18 cellular contexts compared by ENCODE assay signal in genomic region chr11:14081541-14082211, GRCh38.
DNase-seq lines count a peak whose midpoint lies in the region; ATAC-seq and TF ChIP-seq lines count a peak whose summit lies in the region.
"Had no signal": no experiment of that assay in that cellular context is flagged by ENCODE, and none has a peak within 500 bp of the region (broad histone marks: within the 10 kb centered on the region; RNA-seq: fewer than 3 reads in every experiment).

No MANE protein-coding gene starts in this region.

- 29 to 47% methylated on average over 6 to 7 of the region's 7 CpGs for WGBS in gastroesophageal sphincter (ENCODE audit: low coverage in 1 of 2), 2 donors

- no peak for TF ChIP-seq EP300 in gastroesophageal sphincter (IDR thresholded peaks at IDR 0.05)

- peak; percentile 60 for ATAC-seq in gastroesophageal sphincter
- no peak for ATAC-seq in GM18502 (IDR thresholded peaks at IDR 0.05; ENCODE audit: poor library complexity, unreplicated experiment)
- ATAC-seq in CD8-positive, alpha-beta T cell = no peak

- peaks cover 33% of the 10 kb centered on the region for H3K4me1 Mint-ChIP-seq in nephron
- peaks cover 42% of the 10 kb centered on the region for H3K4me1 Mint-ChIP-seq in CD8-positive, alpha-beta T cell (ENCODE audit: low read depth)
- H3K4me1 Mint-ChIP-seq: central memory CD8-positive, alpha-beta T cell had no signal

- peak overlapping the region in 2 of 3 experiments; percentile 2 to 4 for H3K4me3 Mint-ChIP-seq in nephron
- no peak overlapping the region for H3K4me3 Mint-ChIP-seq in CD8-positive, alpha-beta T cell
- H3K4me3 Mint-ChIP-seq: central memory CD8-positive, alpha-beta T cell had no signal

- peaks cover 0 to 13% (median 0%) of the 10 kb centered on the region in 3 donors for H3K4me1 ChIP-seq in gastroesophageal sphincter
- no peaks in the 10 kb centered on the region for H3K4me1 ChIP-seq in uterus
- peaks cover 29% of the 10 kb centered on the region for H3K4me1 ChIP-seq in CD8-positive, alpha-beta T cell (ENCODE audit: insufficient read depth, low read length)
- H3K4me1 ChIP-seq: psoas muscle, testis had no signal

- H3K9me3 ChIP-seq in gastroesophageal sphincter (peaks cover 0 to 3% (median 0%) of the 10 kb centered on the region in 3 donors), uterus (no peaks in the 10 kb centered on the region), WERI-Rb-1 (ENCODE audit: severe bottlenecking) (no peaks in the 10 kb centered on the region)
- H3K9me3 ChIP-seq in CD8-positive, alpha-beta T cell (ENCODE audit: low read length) = no peaks in the 10 kb centered on the region
- H3K9me3 ChIP-seq: psoas muscle, testis had no signal

- DNase-seq in uterus (peak; percentile 24), WERI-Rb-1 (no peak)
- DNase-seq in CD8-positive, alpha-beta T cell = no peak
- DNase-seq: activated CD4-positive, alpha-beta T cell treated with anti-CD3 and anti-CD28 coated beads for 48 hours; activated effector memory CD4-positive, alpha-beta T cell treated with Interleukin-2 at 50 U/mL for 16 hours; AML-193; effector CD8-positive, alpha-beta T cell; EL; NCI-H1930; psoas muscle; testis had no signal

- H3K27ac Mint-ChIP-seq in nephron = peak overlapping the region; percentile 23 to 90 (median 86)
- no peak overlapping the region for H3K27ac Mint-ChIP-seq in CD8-positive, alpha-beta T cell

- H3K36me3 ChIP-seq in gastroesophageal sphincter (peaks cover 0 to 13% of the 10 kb centered on the region in 2 donors), uterus (no peaks in the 10 kb centered on the region), WERI-Rb-1 (no peaks in the 10 kb centered on the region)
- H3K36me3 ChIP-seq in CD8-positive, alpha-beta T cell (ENCODE audit: insufficient read depth, low read length) = no peaks in the 10 kb centered on the region

- intact Hi-C loops in uterus (cut with DNase I; ENCODE audit: low total_unique reads) = no loop called here
- intact Hi-C loops in CD8-positive, alpha-beta T cell (cut with DNase I, micrococcal nuclease) = loop anchor here in 1 of 2 experiments (5.0 kb wide), 1 partner anchor 119 kb away; the partner anchor contains the start of gene SPON1

- peaks cover 19% of the 10 kb centered on the region for H3K9me3 Mint-ChIP-seq in nephron
- peaks cover 7% of the 10 kb centered on the region for H3K9me3 Mint-ChIP-seq in CD8-positive, alpha-beta T cell
- H3K9me3 Mint-ChIP-seq: central memory CD8-positive, alpha-beta T cell had no signal

- H3K27me3 ChIP-seq in gastroesophageal sphincter (no peaks in the 10 kb centered on the region), uterus (no peaks in the 10 kb centered on the region), WERI-Rb-1 (ENCODE audit: insufficient read depth, low read depth, severe bottlenecking) (no peaks in the 10 kb centered on the region)
- H3K27me3 ChIP-seq in CD8-positive, alpha-beta T cell (ENCODE audit: insufficient read depth, low read length) = no peaks in the 10 kb centered on the region
- H3K27me3 ChIP-seq: testis had no signal

- no peak overlapping the region for H3K4me3 ChIP-seq in gastroesophageal sphincter
- no peak overlapping the region for H3K4me3 ChIP-seq in uterus
- H3K4me3 ChIP-seq in WERI-Rb-1 (ENCODE audit: low read depth, low read length) = no peak overlapping the region
- no peak overlapping the region for H3K4me3 ChIP-seq in CD8-positive, alpha-beta T cell (ENCODE audit: low read depth, low read length)
- H3K4me3 ChIP-seq: psoas muscle, testis had no signal

- peak overlapping the region; percentile 46 for H3K27ac ChIP-seq in angular gyrus (ENCODE audit: low read depth, low read length)
- peak overlapping the region in 3 of 4 donors; percentile 7 to 49 (median 27) for H3K27ac ChIP-seq in gastroesophageal sphincter
- peak overlapping the region; percentile 58 to 82 for H3K27ac ChIP-seq in uterus
- no peak overlapping the region for H3K27ac ChIP-seq in WERI-Rb-1
- H3K27ac ChIP-seq in CD8-positive, alpha-beta T cell (ENCODE audit: low read depth, low read length) = no peak overlapping the region
- H3K27ac ChIP-seq: KMS-11, psoas muscle, RWPE1 had no signal

- no peak for TF ChIP-seq CTCF in gastroesophageal sphincter (IDR thresholded peaks at IDR 0.05)
- no peak for TF ChIP-seq CTCF in nephron (IDR thresholded peaks at IDR 0.05; ENCODE audit: unreplicated experiment in 3 of 3)
- TF ChIP-seq CTCF in uterus (IDR thresholded peaks at IDR 0.05) = no peak
- TF ChIP-seq CTCF in WERI-Rb-1 (IDR thresholded peaks at IDR 0.05; ENCODE audit: low read depth, low read length) = no peak
- TF ChIP-seq CTCF in CD8-positive, alpha-beta T cell (IDR thresholded peaks at IDR 0.05) = no peak

- peaks cover 22% of the 10 kb centered on the region for H3K36me3 Mint-ChIP-seq in nephron (ENCODE audit: low read depth)
- peaks cover 29% of the 10 kb centered on the region for H3K36me3 Mint-ChIP-seq in CD8-positive, alpha-beta T cell

- CTCF ChIA-PET in CD8-positive, alpha-beta T cell (lab: Charles Lee) = interaction anchor here (0.8 kb wide), 1 partner anchor 67 kb away, joined by 3 read pairs; no protein-coding TSS in a partner anchor

- no peaks in the 10 kb centered on the region for H3K27me3 Mint-ChIP-seq in nephron (ENCODE audit: low read depth)
- no peaks in the 10 kb centered on the region for H3K27me3 Mint-ChIP-seq in CD8-positive, alpha-beta T cell (ENCODE audit: low read depth)

- POLR2A ChIA-PET in CD8-positive, alpha-beta T cell (lab: Charles Lee) = no interaction called here

- no peak for TF ChIP-seq POLR2A in gastroesophageal sphincter (IDR thresholded peaks at IDR 0.05)
- no peak for TF ChIP-seq POLR2A in uterus (IDR thresholded peaks at IDR 0.05)

Comparison
In these comparisons a context has a peak if more than half of its experiments do, and no peak if none do; other contexts are left out.
1. H3K27ac ChIP-seq: peak in angular gyrus (single experiment), gastroesophageal sphincter (3 of 4) and uterus (2 of 2); none in WERI-Rb-1 (single experiment) and CD8-positive, alpha-beta T cell (single experiment).
2. DNase-seq: peak in uterus (2 of 2); none in WERI-Rb-1 (single experiment) and CD8-positive, alpha-beta T cell (0 of 7).